ENCODE assay signal across 8 cellular contexts in the genomic region with DNA sequence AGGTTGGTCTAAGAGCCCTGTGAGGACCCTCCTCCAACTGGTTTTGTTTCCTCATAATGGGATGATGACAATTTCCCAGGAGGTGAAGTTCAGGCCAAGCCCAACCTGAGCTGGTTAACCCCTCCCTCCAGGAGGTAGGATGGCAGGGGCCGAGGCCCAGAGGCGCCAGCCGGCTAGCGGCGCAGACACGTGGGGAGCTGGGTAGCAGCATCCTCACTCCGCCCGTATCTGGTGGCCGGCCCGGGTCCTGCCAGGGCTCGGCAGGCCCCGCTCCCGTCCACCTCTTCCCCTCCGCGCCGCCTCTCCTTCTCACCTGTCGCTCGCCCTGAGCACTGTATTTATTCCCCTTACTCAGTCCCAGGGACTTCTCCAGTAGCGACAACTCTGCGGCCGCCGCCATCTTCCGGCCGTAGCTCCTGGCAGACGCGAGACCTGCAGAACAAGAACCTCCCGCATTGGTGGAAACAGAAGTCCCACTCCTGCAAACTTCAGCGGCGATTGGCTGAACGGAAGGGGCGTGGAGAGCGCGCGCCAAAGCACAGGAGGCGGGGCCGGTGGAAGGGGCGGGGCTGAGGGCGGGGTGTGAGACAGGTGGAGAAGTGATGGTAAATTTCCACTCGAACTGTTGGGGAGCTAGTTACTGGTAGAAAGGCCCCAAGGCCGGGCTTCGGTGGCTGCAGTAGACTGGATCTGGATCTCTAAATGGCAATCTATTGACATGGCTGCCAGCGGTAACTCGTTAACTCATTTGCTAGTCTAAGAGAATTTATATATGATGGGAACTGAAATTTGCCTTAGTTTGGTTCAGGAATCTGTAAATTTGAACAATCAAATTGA. TPM values are rescaled to one million over a fixed set of nuclear protein-coding genes. Genes with fewer than 3 reads are reported as not detected.
DNase-seq lines count a peak whose midpoint lies in the region; ATAC-seq and TF ChIP-seq lines count a peak whose summit lies in the region.

TSS of gene EEF1E1 (minus strand) at position 427 of the 837 bp plus-strand sequence. CDS start at position 400, 27 bp downstream.

- DNase-seq in AG04450 (ENCODE audit: low read depth, low spot score) (peak; percentile 79), NCI-H2196 treated with DMSO at 0.1 percent for 48 hours (lab: John Stamatoyannopoulos, UW; ENCODE audit: unreplicated experiment) (peak; percentile 95), breast epithelium (ENCODE audit: low spot score in 2 of 2) (peak; percentile 94 to 96)

- H3K9me3 ChIP-seq in AG04450 (ENCODE audit: control insufficient read depth, insufficient read depth, low read length) (no peaks in the 10 kb centered on the region; the same call in none of the 2 replicates), breast epithelium (no peaks in the 10 kb centered on the region), iPS-20b (ENCODE audit: insufficient read depth, low read depth, low read length) (no peaks in the 10 kb centered on the region)

- H3K9ac ChIP-seq in iPS-20b (ENCODE audit: low read depth, low read length): peak within 1 kb of the TSS; percentile 90

- H3K27me3 ChIP-seq in AG04450 (ENCODE audit: control insufficient read depth, insufficient read depth, low read length): no peaks in the 10 kb centered on the region
- no peaks in the 10 kb centered on the region for H3K27me3 ChIP-seq in breast epithelium
- H3K27me3 ChIP-seq in iPS-20b (ENCODE audit: insufficient read depth, low read length): no peaks in the 10 kb centered on the region

- peak within 1 kb of the TSS; percentile 92 for H3K4me3 ChIP-seq in AG04450 (ENCODE audit: low read depth, low read length)
- H3K4me3 ChIP-seq in breast epithelium: peak within 1 kb of the TSS; percentile 68 to 94 (median 73)
- peak within 1 kb of the TSS; percentile 85 for H3K4me3 ChIP-seq in iPS-20b (ENCODE audit: low read length)
- peak within 1 kb of the TSS; percentile 71 to 89 (median 78) for H3K4me3 ChIP-seq in skin epidermis

- CTCF ChIA-PET in AG04450 (lab: Charles Lee): interaction anchor here (0.6 kb wide), 1 partner anchor 1380 kb away, joined by 3 read pairs; no protein-coding TSS in a partner anchor

- H3K36me3 ChIP-seq in breast epithelium (no peaks in the 10 kb centered on the region), iPS-20b (ENCODE audit: insufficient read depth, low read depth, low read length) (peaks cover 22% of the 10 kb centered on the region)

- H3K4me1 ChIP-seq in breast epithelium: no peaks in the 10 kb centered on the region
- peaks cover 8% of the 10 kb centered on the region; the same call in 1 of the 2 replicates for H3K4me1 ChIP-seq in iPS-20b (ENCODE audit: insufficient read depth, low read length)

- ATAC-seq in GM18907 (IDR thresholded peaks at IDR 0.05; ENCODE audit: unreplicated experiment) (peak; percentile 100), HG03139 (IDR thresholded peaks at IDR 0.05; ENCODE audit: unreplicated experiment) (peak; percentile 99)

- no peak for TF ChIP-seq POLR2A in breast epithelium (IDR thresholded peaks at IDR 0.05)

- POLR2A ChIA-PET in AG04450 (lab: Yijun Ruan, JAX): interaction anchor here (0.6 to 1.1 kb wide), 6 partner anchors 17 to 930 kb away, joined by 3 to 5 read pairs (median 3); no protein-coding TSS in a partner anchor

- TF ChIP-seq CTCF in AG04450 (IDR thresholded peaks at IDR 0.05; ENCODE audit: low read depth, low read length) (no peak), VCaP (conservative IDR thresholded peaks at IDR 0.05) (no peak), breast epithelium (IDR thresholded peaks at IDR 0.05) (no peak)

- H3K27ac ChIP-seq in AG04450 (ENCODE audit: low read depth, low read length) (no peak within 1 kb of the TSS), VCaP (peak within 1 kb of the TSS; percentile 53), breast epithelium (peak within 1 kb of the TSS; percentile 72 to 78), iPS-20b (ENCODE audit: low read length) (peak within 1 kb of the TSS; percentile 62), skin epidermis (peak within 1 kb of the TSS in 17 of 21 experiments; percentile 31 to 86 (median 73))

- intact Hi-C loops in breast epithelium (cut with DNase I; ENCODE audit: low total_unique reads): loop anchor here (5.0 kb wide), 1 partner anchor 40 kb away; the partner anchor contains the start of gene BLOC1S5

RNA-seq across cellular contexts. Expression of gene EEF1E1, which starts in this region (rescaled TPM):
- 51.1 and 65.1 TPM in 2 replicates for polyA plus RNA-seq in AG04450 (2011; rRNA removed)
- polyA minus RNA-seq in AG04450 (2011; rRNA and poly(A)+ RNA removed): 13.0 and 20.3 TPM in 2 replicates
- total RNA-seq in breast epithelium: 10 to 100 TPM; 18.9 to 48.5 (median 39.1) TPM
